In the genomic region with DNA sequence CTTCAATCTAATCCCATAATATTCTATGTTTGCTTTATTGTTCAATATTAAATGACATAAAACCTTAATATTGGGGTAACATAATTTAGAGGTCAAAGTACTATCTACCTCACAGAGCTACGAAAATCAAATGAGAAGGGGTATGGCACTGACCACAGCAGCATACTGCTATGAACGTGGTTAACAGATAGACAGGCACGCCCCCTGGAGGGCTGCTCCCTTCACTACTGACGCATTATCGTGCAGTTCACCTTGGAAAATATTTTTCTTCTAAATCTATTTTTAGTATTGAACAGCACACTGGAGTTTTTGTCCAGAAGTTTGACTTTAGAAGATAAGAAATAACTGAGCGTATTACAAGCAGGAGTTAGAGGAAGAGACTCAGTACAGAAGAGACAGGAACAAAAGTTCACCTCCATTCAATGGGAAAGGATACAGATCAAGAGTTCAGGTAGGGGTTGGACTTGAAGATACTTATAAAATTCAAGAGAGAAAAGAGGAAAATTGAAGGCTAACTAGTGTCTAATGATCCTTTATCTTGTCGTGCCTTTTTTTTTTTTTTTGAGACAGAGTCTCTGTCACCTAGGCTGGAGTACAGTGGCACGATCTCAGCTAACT, we compare ENCODE assay signal across 9 cellular contexts. TPM values are rescaled to one million over a fixed set of nuclear protein-coding genes. Genes with fewer than 3 reads are reported as not detected.
DNase-seq lines count a peak whose midpoint lies in the region; ATAC-seq and TF ChIP-seq lines count a peak whose summit lies in the region.
"Had no signal": no experiment of that assay in that cellular context is flagged by ENCODE, and none has a peak within 500 bp of the region (broad histone marks: within the 10 kb centered on the region; RNA-seq: fewer than 3 reads in every experiment).

No MANE protein-coding gene starts in this region.

- no peaks in the 10 kb centered on the region for H3K27me3 ChIP-seq in lung (ENCODE audit: control insufficient read depth, insufficient read depth)
- H3K27me3 ChIP-seq in thoracic aorta (replicated peaks; ENCODE audit: insufficient read depth): no peaks in the 10 kb centered on the region
- H3K27me3 ChIP-seq: BLaER1 treated with 17β-estradiol and CSF1 and Interleukin-3, amounts not matched to agents 10 nM and 100 nM had no signal

- TF ChIP-seq CTCF in coronary artery (IDR thresholded peaks at IDR 0.05) (peak; percentile 51), lung (IDR thresholded peaks at IDR 0.05; ENCODE audit: control extremely low read depth, extremely low read depth) (no peak), thoracic aorta (IDR thresholded peaks at IDR 0.05) (peak; percentile 64)

- no peaks in the 10 kb centered on the region for H3K27me3 Mint-ChIP-seq in T-helper 17 cell

- H3K9me3 ChIP-seq in T-helper 17 cell (ENCODE audit: control insufficient read depth, low read length, poor library complexity, severe bottlenecking) (no peaks in the 10 kb centered on the region), lung (ENCODE audit: control insufficient read depth in 2 of 2, insufficient read depth in 1 of 2, low read length in 1 of 2) (no peaks in the 10 kb centered on the region), thoracic aorta (no peaks in the 10 kb centered on the region)
- H3K9me3 ChIP-seq: BLaER1 treated with 17β-estradiol and CSF1 and Interleukin-3, amounts not matched to agents 10 nM and 100 nM had no signal

- peak; percentile 98 for ATAC-seq in GM21529 (IDR thresholded peaks at IDR 0.05; ENCODE audit: unreplicated experiment)
- ATAC-seq in T-helper 17 cell: peak; percentile 72
- ATAC-seq in lung (ENCODE audit: insufficient read depth, low FRiP score): peak; percentile 62
- no peak for ATAC-seq in thoracic aorta (ENCODE audit: insufficient number of reproducible peaks, low FRiP score, low read depth)

- DNase-seq in NCI-H1105 treated with DMSO at 0.1 percent for 48 hours (lab: John Stamatoyannopoulos, UW) (peak; percentile 0), NCI-H1105 (lab: John Stamatoyannopoulos, UW) (no peak), HT1080 (ENCODE audit: low read depth) (peak; percentile 33), T-helper 17 cell (peak in 1 of 3 donors; percentile 9), coronary artery (ENCODE audit: low spot score) (peak; percentile 73), lung (ENCODE audit: low spot score) (peak; percentile 57), thoracic aorta (ENCODE audit: low spot score) (peak; percentile 13)

- H3K27ac Mint-ChIP-seq in T-helper 17 cell: peak overlapping the region; percentile 41

- H3K36me3 ChIP-seq in lung (ENCODE audit: control insufficient read depth in 2 of 2, insufficient read depth in 2 of 2, low read length in 2 of 2) (peaks cover 0 to 3% of the 10 kb centered on the region in 2 donors), thoracic aorta (peaks cover 3% of the 10 kb centered on the region)
- H3K36me3 ChIP-seq: BLaER1 treated with 17β-estradiol and CSF1 and Interleukin-3, amounts not matched to agents 10 nM and 100 nM had no signal

- H3K4me1 Mint-ChIP-seq in T-helper 17 cell: peaks cover 6% of the 10 kb centered on the region

- peaks cover 11% of the 10 kb centered on the region for H3K36me3 Mint-ChIP-seq in T-helper 17 cell (ENCODE audit: low read depth)

- no peak overlapping the region for H3K4me3 Mint-ChIP-seq in T-helper 17 cell

- H3K27ac ChIP-seq in coronary artery (no peak overlapping the region), lung (ENCODE audit: low read depth in 1 of 2, low read length in 1 of 2) (no peak overlapping the region), thoracic aorta (peak overlapping the region in 1 of 2 donors; percentile 42)
- H3K27ac ChIP-seq: BLaER1 treated with 17β-estradiol and CSF1 and Interleukin-3, amounts not matched to agents 10 nM and 100 nM had no signal

- H3K4me3 ChIP-seq in coronary artery (no peak overlapping the region), lung (no peak overlapping the region), thoracic aorta (peak overlapping the region; percentile 46)
- H3K4me3 ChIP-seq: BLaER1 treated with 17β-estradiol and CSF1 and Interleukin-3, amounts not matched to agents 10 nM and 100 nM had no signal

- WGBS in lung, 2 donors: 32 to 43% methylated on average over 8 of the region's 8 CpGs

- H3K4me1 ChIP-seq in lung (ENCODE audit: control insufficient read depth in 2 of 2, insufficient read depth in 2 of 2, low read length in 2 of 2) (no peaks in the 10 kb centered on the region), thoracic aorta (ENCODE audit: control insufficient read depth in 1 of 2, low read depth in 2 of 2) (peaks cover 0 to 12% of the 10 kb centered on the region in 2 donors)
- H3K4me1 ChIP-seq: BLaER1 treated with 17β-estradiol and CSF1 and Interleukin-3, amounts not matched to agents 10 nM and 100 nM had no signal

RNA-seq across cellular contexts. Expression of a gene that starts 22.7 kb away (rescaled TPM):
- 5.4 and 5.7 TPM in 2 replicates for total RNA-seq in HT1080 (2014; rRNA removed; shearing (Covaris generic))
- polyA plus RNA-seq in HT1080 (2015; cell fraction: cytosol; rRNA removed): 10.9 and 12.7 TPM in 2 replicates
- 20.7 and 21.7 TPM in 2 replicates for polyA plus RNA-seq in HT1080 (2015; cell fraction: nucleus; rRNA removed)
- total RNA-seq in T-helper 17 cell: 10 to 100 TPM; 19.5 to 29.7 TPM
- 10 to 100 TPM; 16.9 to 31.5 TPM for total RNA-seq in lung
- 1 to 10 TPM; 5.1 to 6.8 TPM for polyA plus RNA-seq in lung
- total RNA-seq in thoracic aorta: 10 to 100 TPM; 12.9 to 22.5 TPM
